9 cellular contexts compared by ENCODE assay signal in genomic region chr1:38225745-38226144, GRCh38.
"Had no signal": no experiment of that assay in that cellular context is flagged by ENCODE, and none has a peak within 500 bp of the region (broad histone marks: within the 10 kb centered on the region; RNA-seq: fewer than 3 reads in every experiment).

No MANE protein-coding gene starts in this region.

- H2AFZ ChIP-seq: GM23248 had no signal

- H3K4me3 ChIP-seq: GM23248, HAP-1 had no signal

- H3K4me2 ChIP-seq: KMS-11 had no signal

- H3K27ac ChIP-seq: GM23248, HL-60, KMS-11 had no signal

- H3K4me1 ChIP-seq: HAP-1 had no signal

- DNase-seq: GM23248, H7, HFFc6, KBM-7 had no signal

- H3K9ac ChIP-seq: GM23248, KMS-11 had no signal

- H3K27ac Mint-ChIP-seq: HFFc6 had no signal

- ATAC-seq: HCT116, HepG2 had no signal

- H3K9me3 Mint-ChIP-seq: HFFc6 had no signal

- H3K36me3 ChIP-seq: HAP-1 had no signal

- FAIRE-seq: HepG2 had no signal

- H3K4me3 Mint-ChIP-seq: HFFc6 had no signal

- H3K9me3 ChIP-seq: HAP-1 had no signal
